Comparison of ENCODE assay signal across 17 cellular contexts in genomic region chr3:13787533-13787932, GRCh38.
DNase-seq lines count a peak whose midpoint lies in the region; ATAC-seq, FAIRE-seq and TF ChIP-seq lines count a peak whose summit lies in the region.
"Had no signal": no experiment of that assay in that cellular context is flagged by ENCODE, and none has a peak within 500 bp of the region (broad histone marks: within the 10 kb centered on the region; RNA-seq: fewer than 3 reads in every experiment).

No MANE protein-coding gene starts in this region.

- CTCF ChIA-PET in H1 (lab: Charles Lee; ENCODE audit: partially characterized antibody) = interaction anchor here (1.2 to 3.7 kb wide), 4 partner anchors 11 to 130 kb away, joined by 3 to 16 read pairs (median 4); partner anchors contain the start of gene WNT7A

- peak overlapping the region; percentile 8 for H3K27ac Mint-ChIP-seq in T-helper 17 cell
- H3K27ac Mint-ChIP-seq: CD4-positive, alpha-beta T cell; H9 had no signal

- H2AFZ ChIP-seq in H1 (ENCODE audit: low read length) (no peak overlapping the region), neuronal stem cell (ENCODE audit: low read length) (no peak overlapping the region)

- H3K36me3 ChIP-seq in H1 (ENCODE audit: control insufficient read depth in 2 of 4, insufficient read depth in 4 of 4, low read length in 3 of 4) (no peaks in the 10 kb centered on the region), neuronal stem cell (replicated peaks in 1 of 2; ENCODE audit: control insufficient read depth in 2 of 2, insufficient read depth in 2 of 2, low read length in 2 of 2) (no peaks in the 10 kb centered on the region)
- H3K36me3 ChIP-seq: BE2C had no signal

- H3K9ac ChIP-seq in H1 (replicated peaks in 1 of 4; ENCODE audit: extremely low read depth in 1 of 4, low read depth in 3 of 4, low read length in 3 of 4) = no peak overlapping the region
- no peak overlapping the region for H3K9ac ChIP-seq in neuronal stem cell (ENCODE audit: low read depth, low read length, poor library complexity)

- no peak overlapping the region for H2BK20ac ChIP-seq in H1 (ENCODE audit: low read length)

- no peak overlapping the region for H3K56ac ChIP-seq in H1 (replicated peaks; ENCODE audit: insufficient read length, low read depth, low read length)

- H3K79me2 ChIP-seq in H1 (ENCODE audit: control insufficient read depth in 1 of 2, insufficient read depth in 2 of 2, low read length in 2 of 2) = no peaks in the 10 kb centered on the region

- H3K27ac ChIP-seq in H1 (ENCODE audit: low read depth, low read length) (no peak overlapping the region), neuronal stem cell (replicated peaks; ENCODE audit: low read length) (no peak overlapping the region)
- H3K27ac ChIP-seq: HL-60 had no signal

- H4K91ac ChIP-seq in H1 (replicated peaks; ENCODE audit: insufficient read length, low read length) (no peak overlapping the region), neuronal stem cell (ENCODE audit: low read depth, low read length, poor library complexity) (no peak overlapping the region)

- H2BK120ac ChIP-seq in H1 (replicated peaks; ENCODE audit: low read depth, low read length) (no peak overlapping the region), neuronal stem cell (ENCODE audit: low read depth, low read length) (no peak overlapping the region)

- no peak for TF ChIP-seq EP300 in H1 (IDR thresholded peaks at IDR 0.05; ENCODE audit: borderline replicate concordance in 1 of 2, low read depth in 2 of 2, low read length in 2 of 2)

- peaks cover 0 to 2% (median 0%) of the 10 kb centered on the region in 4 experiments; a peak in 1 of 7 replicates for H3K27me3 ChIP-seq in H1 (replicated peaks in 1 of 4; ENCODE audit: control insufficient read depth in 3 of 4, extremely low read depth in 1 of 4, insufficient read depth in 3 of 4, low read length in 3 of 4)
- no peaks in the 10 kb centered on the region for H3K27me3 ChIP-seq in neuronal stem cell (ENCODE audit: control insufficient read depth in 3 of 3, insufficient read depth in 3 of 3, low read depth in 1 of 3, low read length in 3 of 3)

- H2BK15ac ChIP-seq in H1 (ENCODE audit: low read length) (no peak overlapping the region), neuronal stem cell (ENCODE audit: low read length) (no peak overlapping the region)

- no peak for ATAC-seq in T-helper 17 cell
- no peak for ATAC-seq in left cardiac atrium
- no peak for ATAC-seq in activated CD4-positive, CD25-positive, alpha-beta regulatory T cell treated with anti-CD3 and anti-CD28 coated beads, Interleukin-2, amount 50 U/mL, for 24 hours
- no peak for ATAC-seq in HG03045 (IDR thresholded peaks at IDR 0.05; ENCODE audit: unreplicated experiment)

- H3K23me2 ChIP-seq in H1 (ENCODE audit: low read depth, low read length) = no peaks in the 10 kb centered on the region

- H3K79me1 ChIP-seq in H1 (ENCODE audit: low read depth, low read length) = no peaks in the 10 kb centered on the region
- H3K79me1 ChIP-seq in neuronal stem cell (ENCODE audit: low read depth, low read length) = no peaks in the 10 kb centered on the region

- peaks cover 3% of the 10 kb centered on the region for H3K36me3 Mint-ChIP-seq in T-helper 17 cell (ENCODE audit: low read depth)

- no peak overlapping the region for H3K4me2 ChIP-seq in H1 (ENCODE audit: insufficient read depth in 1 of 2, low read depth in 2 of 2, low read length in 2 of 2)
- no peak overlapping the region for H3K4me2 ChIP-seq in neuronal stem cell (ENCODE audit: insufficient read depth, low read length, poor library complexity, severe bottlenecking)

- H3K4me3 Mint-ChIP-seq in T-helper 17 cell = no peak overlapping the region
- H3K4me3 Mint-ChIP-seq: CD4-positive, alpha-beta T cell; H9 had no signal

- TF ChIP-seq POLR2A in H1 (IDR thresholded peaks at IDR 0.05; ENCODE audit: control extremely low read depth in 1 of 2, low read depth in 2 of 2, low read length in 2 of 2) = no peak
- TF ChIP-seq POLR2A in GM12892 (IDR thresholded peaks at IDR 0.05; ENCODE audit: low read depth, low read length) = no peak

- intact Hi-C loops in left cardiac atrium (cut with DNase I) = no loop called here

- H2BK12ac ChIP-seq in H1 (ENCODE audit: low read depth, low read length) (no peak overlapping the region), neuronal stem cell (ENCODE audit: low read length) (no peak overlapping the region)

- H3K18ac ChIP-seq in H1 (ENCODE audit: extremely low read depth, low read length) (no peak overlapping the region), neuronal stem cell (ENCODE audit: low read length) (peak overlapping the region; percentile 42)

- H4K20me1 ChIP-seq in H1 (replicated peaks in 1 of 2; ENCODE audit: control insufficient read depth in 1 of 2, insufficient read depth in 2 of 2, low read length in 2 of 2) = no peaks in the 10 kb centered on the region

- no peak overlapping the region for H2AK5ac ChIP-seq in H1 (ENCODE audit: low read depth, low read length)
- H2AK5ac ChIP-seq in neuronal stem cell (ENCODE audit: low read depth, low read length) = peak overlapping the region; percentile 30

- H3K14ac ChIP-seq in H1 (ENCODE audit: insufficient read length) (no peak overlapping the region), neuronal stem cell (ENCODE audit: low read length) (no peak overlapping the region)

- DNase-seq in T-helper 17 cell = no peak
- DNase-seq in H1 (ENCODE audit: low read depth in 1 of 2, low spot score in 2 of 2) = no peak
- no peak for DNase-seq in neuronal stem cell (ENCODE audit: low spot score)
- no peak for DNase-seq in left cardiac atrium
- DNase-seq in GM12892 (ENCODE audit: insufficient read length) = no peak
- DNase-seq: ACHN; BE2C; Caco-2; CD4-positive, alpha-beta T cell; GOT3; H9 had no signal

- H3K4me3 ChIP-seq in H1 (ENCODE audit: extremely low read depth in 1 of 4, insufficient read depth in 2 of 4, low read depth in 3 of 4, low read length in 4 of 4) = no peak overlapping the region
- H3K4me3 ChIP-seq in neuronal stem cell (ENCODE audit: low read length in 2 of 2) = no peak overlapping the region

- no peaks in the 10 kb centered on the region for H3K9me3 ChIP-seq in T-helper 17 cell (ENCODE audit: control insufficient read depth, low read length, poor library complexity, severe bottlenecking)
- no peaks in the 10 kb centered on the region for H3K9me3 ChIP-seq in H1 (ENCODE audit: insufficient read depth in 2 of 2, low read depth in 1 of 2, low read length in 1 of 2)
- H3K9me3 ChIP-seq in neuronal stem cell (replicated peaks in 1 of 2; ENCODE audit: control insufficient read depth in 2 of 2, insufficient read depth in 1 of 2, low read depth in 1 of 2, low read length in 2 of 2) = no peaks in the 10 kb centered on the region
- H3K9me3 ChIP-seq: BE2C, Caco-2 had no signal

- peaks cover 67% of the 10 kb centered on the region for H3K27me3 Mint-ChIP-seq in T-helper 17 cell

- 85% methylated on average over 11 of the region's 11 CpGs; no CpG with 5 or more reads in 1 of the 2 experiments for WGBS in H1 (ENCODE audit: extremely low coverage in 1 of 2, insufficient coverage in 1 of 2, insufficient read length in 1 of 2, insufficient replicate concordance in 2 of 2, low coverage in 1 of 2, low lambda C conversion rate in 2 of 2, missing lambda C conversion rate in 1 of 2), 2 experiments
- no CpG with 5 or more reads among the region's 11 CpGs for WGBS in neuronal stem cell (ENCODE audit: extremely low coverage in 2 of 2, insufficient read length in 2 of 2, insufficient replicate concordance in 1 of 2), 2 donors

- FAIRE-seq in H1 (lab: Jason Lieb, UNC) (no peak), GM12892 (lab: Jason Lieb, UNC) (no peak)
- FAIRE-seq: A204.1, D721Med, G401.6 had no signal

- TF ChIP-seq RAD21 in H1 (IDR thresholded peaks at IDR 0.05 in 1 of 2, conservative IDR thresholded peaks at IDR 0.05 in 1 of 2; ENCODE audit: low read depth in 2 of 2, low read length in 2 of 2) = no peak

- H4K8ac ChIP-seq in H1 (ENCODE audit: extremely low read depth, insufficient read depth, low read length) (peak overlapping the region; percentile 25; the same call in 1 of the 2 replicates), neuronal stem cell (ENCODE audit: low read depth, low read length) (no peak overlapping the region)

- H4K5ac ChIP-seq in H1 (ENCODE audit: insufficient read length, low read depth, low read length) = no peak overlapping the region

- H3K4ac ChIP-seq in H1 (replicated peaks; ENCODE audit: insufficient read length, low read depth, low read length) (no peak overlapping the region), neuronal stem cell (ENCODE audit: low read length) (no peak overlapping the region)

- H2BK5ac ChIP-seq in H1 (ENCODE audit: low read depth, low read length) = no peak overlapping the region
- no peak overlapping the region for H2BK5ac ChIP-seq in neuronal stem cell (ENCODE audit: low read length)

- H3K23ac ChIP-seq in H1 (ENCODE audit: insufficient read length) (no peak overlapping the region), neuronal stem cell (ENCODE audit: low read depth, low read length, poor library complexity) (no peak overlapping the region)

- no peak for TF ChIP-seq CTCF in H1 (IDR thresholded peaks at IDR 0.05; ENCODE audit: control extremely low read depth in 1 of 3, insufficient read depth in 1 of 3, low read depth in 1 of 3, low read length in 3 of 3)

- peaks cover 9% of the 10 kb centered on the region for H3K4me1 Mint-ChIP-seq in T-helper 17 cell

- POLR2A ChIA-PET in H1 (lab: Charles Lee; ENCODE audit: partially characterized antibody) = no interaction called here

- H3K4me1 ChIP-seq in H1 (replicated peaks in 1 of 4; ENCODE audit: control insufficient read depth in 3 of 4, insufficient read depth in 4 of 4, low read length in 3 of 4) (peaks cover 0 to 16% (median 9%) of the 10 kb centered on the region in 4 experiments; a peak in 5 of 7 replicates), neuronal stem cell (ENCODE audit: control insufficient read depth in 2 of 2, insufficient read depth in 1 of 2, low read depth in 1 of 2, low read length in 2 of 2) (peaks cover 29 to 63% of the 10 kb centered on the region in 2 donors)
- H3K4me1 ChIP-seq: BE2C, Caco-2 had no signal

TF ChIP-seq in H1, 55 proteins besides CTCF, POLR2A, EP300 and RAD21 (continues in another document):
- no peak for TF ChIP-seq SP1 (IDR thresholded peaks at IDR 0.05; ENCODE audit: low read depth, low read length)
- no peak for TF ChIP-seq NANOG (IDR thresholded peaks at IDR 0.05; ENCODE audit: insufficient read depth, low read depth, low read length, poor library complexity, severe bottlenecking)
- TF ChIP-seq MAX (IDR thresholded peaks at IDR 0.05) = no peak
- no peak for TF ChIP-seq FOSL1 (IDR thresholded peaks at IDR 0.05; ENCODE audit: insufficient read depth, low read depth, low read length)
- TF ChIP-seq TBP (IDR thresholded peaks at IDR 0.05; ENCODE audit: low read depth, low read length) = no peak
- TF ChIP-seq CBX5 (IDR thresholded peaks at IDR 0.05; ENCODE audit: low read depth, low read length) = no peak
- TF ChIP-seq ZNF274 (IDR thresholded peaks at IDR 0.05; ENCODE audit: borderline replicate concordance, extremely low read depth, low read length) = no peak
- no peak for TF ChIP-seq SAP30 (IDR thresholded peaks at IDR 0.05; ENCODE audit: insufficient read depth, insufficient replicate concordance, low read length)
- no peak for TF ChIP-seq YY1 (IDR thresholded peaks at IDR 0.05; ENCODE audit: low read depth, low read length)
